Comparison of ENCODE assay signal across 10 cellular contexts in the genomic region with DNA sequence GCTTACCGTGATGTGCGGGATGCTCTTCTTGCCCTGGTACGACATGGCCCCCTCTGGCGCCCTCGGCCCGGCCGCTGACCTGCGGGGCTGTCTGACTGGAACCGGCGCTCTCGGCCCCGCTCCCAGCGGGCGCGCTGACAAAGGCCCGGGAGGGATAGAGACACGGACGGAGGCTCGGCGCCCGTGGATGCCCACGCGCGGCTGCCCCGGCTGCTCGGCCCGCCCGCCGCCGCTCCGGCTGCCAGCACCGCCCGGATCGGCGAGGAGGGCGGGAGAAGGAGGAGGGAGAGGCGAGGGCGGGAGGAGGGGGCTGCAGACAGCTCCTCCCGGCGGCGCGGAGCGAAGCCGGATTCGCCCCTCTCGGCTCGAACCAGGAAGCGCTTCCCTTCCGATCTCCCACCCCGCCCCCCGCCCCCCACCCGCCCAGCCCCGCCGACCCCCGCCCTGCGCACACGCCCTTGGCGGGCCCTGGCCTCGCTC. TPM values are rescaled to one million over a fixed set of nuclear protein-coding genes. Genes with fewer than 3 reads are reported as not detected.
DNase-seq lines count a peak whose midpoint lies in the region; ATAC-seq and TF ChIP-seq lines count a peak whose summit lies in the region.
"Had no signal": no experiment of that assay in that cellular context is flagged by ENCODE, and none has a peak within 500 bp of the region (broad histone marks: within the 10 kb centered on the region; RNA-seq: fewer than 3 reads in every experiment).

No MANE protein-coding gene starts in this region.

- H3K4me3 ChIP-seq in WERI-Rb-1 (ENCODE audit: low read depth, low read length) (peak overlapping the region; percentile 81), lower lobe of right lung (peak overlapping the region; percentile 55), upper lobe of right lung (peak overlapping the region; percentile 48)

- H3K4me1 ChIP-seq in lower lobe of right lung (peaks cover 18% of the 10 kb centered on the region), upper lobe of right lung (peaks cover 14% of the 10 kb centered on the region)

- H3K27ac ChIP-seq in WERI-Rb-1: peak overlapping the region; percentile 97
- H3K27ac ChIP-seq in lower lobe of right lung: no peak overlapping the region
- no peak overlapping the region for H3K27ac ChIP-seq in upper lobe of right lung
- H3K27ac ChIP-seq: 22Rv1 had no signal

- H3K27me3 ChIP-seq in WERI-Rb-1 (ENCODE audit: insufficient read depth, low read depth, severe bottlenecking) (no peaks in the 10 kb centered on the region), lower lobe of right lung (ENCODE audit: low read depth) (peaks cover 65% of the 10 kb centered on the region), upper lobe of right lung (peaks cover 58% of the 10 kb centered on the region)

- DNase-seq in DMS 273 (lab: John Stamatoyannopoulos, UW; ENCODE audit: unreplicated experiment) (peak; percentile 75), DMS 273 treated with DMSO at 0.1 percent for 48 hours (lab: John Stamatoyannopoulos, UW) (no peak), WERI-Rb-1 (peak; percentile 90), lower lobe of right lung (no peak), upper lobe of right lung (no peak), HuH-7 (ENCODE audit: low spot score) (no peak)
- no peak for DNase-seq in activated naive CD4-positive, alpha-beta T cell (lab: John Stamatoyannopoulos, UW)

- H3K9me3 ChIP-seq in WERI-Rb-1 (ENCODE audit: severe bottlenecking) (no peaks in the 10 kb centered on the region), lower lobe of right lung (no peaks in the 10 kb centered on the region), upper lobe of right lung (no peaks in the 10 kb centered on the region)

- no peak for ATAC-seq in lower lobe of right lung
- ATAC-seq in upper lobe of right lung: no peak
- ATAC-seq in GM19328 (IDR thresholded peaks at IDR 0.05; ENCODE audit: unreplicated experiment): no peak
- ATAC-seq: HepG2 had no signal

- H3K36me3 ChIP-seq in WERI-Rb-1: peaks cover 47% of the 10 kb centered on the region
- no peaks in the 10 kb centered on the region for H3K36me3 ChIP-seq in lower lobe of right lung
- H3K36me3 ChIP-seq in upper lobe of right lung: no peaks in the 10 kb centered on the region

- intact Hi-C loops in lower lobe of right lung (cut with DNase I): no loop called here
- intact Hi-C loops in upper lobe of right lung (cut with DNase I): no loop called here

- TF ChIP-seq CTCF in WERI-Rb-1 (IDR thresholded peaks at IDR 0.05; ENCODE audit: low read depth, low read length) (no peak), lower lobe of right lung (IDR thresholded peaks at IDR 0.05) (no peak), upper lobe of right lung (IDR thresholded peaks at IDR 0.05) (no peak)

RNA-seq across cellular contexts. Expression of gene CRMP1, which starts 4.6 kb away (rescaled TPM):
- total RNA-seq in lower lobe of right lung: 6.2 TPM
- 6.1 TPM for total RNA-seq in upper lobe of right lung
- total RNA-seq: HepG2 had no signal

Comparison
In these comparisons a context has a peak if more than half of its experiments do, and no peak if none do; other contexts are left out.
1. DNase-seq: peak in DMS 273 (single experiment) and WERI-Rb-1 (single experiment); none in DMS 273 treated with DMSO at 0.1 percent for 48 hours (single experiment), lower lobe of right lung (single experiment), upper lobe of right lung (single experiment), HuH-7 (single experiment) and activated naive CD4-positive, alpha-beta T cell (0 of 4).
2. Peak in every context shown above with its lines, with median percentiles within 50 percentile points of each other: H3K4me3 ChIP-seq.